1 cellular context compared by ENCODE assay signal in genomic region chr1:32817159-32817814, GRCh38.
TF ChIP-seq lines count a peak whose summit lies in the region.

TSS of gene S100PBP (plus strand) at chr1:32817653. CDS start at chr1:32826100, 8,447 bp downstream.
TSS of gene YARS1 (minus strand) at chr1:32817358. CDS start at chr1:32817244, 114 bp downstream.

TF ChIP-seq in HepG2, 621 proteins besides CTCF, POLR2A, EP300 and RAD21 (continued from another document and continues in another):
- TF ChIP-seq, protein P1, sequence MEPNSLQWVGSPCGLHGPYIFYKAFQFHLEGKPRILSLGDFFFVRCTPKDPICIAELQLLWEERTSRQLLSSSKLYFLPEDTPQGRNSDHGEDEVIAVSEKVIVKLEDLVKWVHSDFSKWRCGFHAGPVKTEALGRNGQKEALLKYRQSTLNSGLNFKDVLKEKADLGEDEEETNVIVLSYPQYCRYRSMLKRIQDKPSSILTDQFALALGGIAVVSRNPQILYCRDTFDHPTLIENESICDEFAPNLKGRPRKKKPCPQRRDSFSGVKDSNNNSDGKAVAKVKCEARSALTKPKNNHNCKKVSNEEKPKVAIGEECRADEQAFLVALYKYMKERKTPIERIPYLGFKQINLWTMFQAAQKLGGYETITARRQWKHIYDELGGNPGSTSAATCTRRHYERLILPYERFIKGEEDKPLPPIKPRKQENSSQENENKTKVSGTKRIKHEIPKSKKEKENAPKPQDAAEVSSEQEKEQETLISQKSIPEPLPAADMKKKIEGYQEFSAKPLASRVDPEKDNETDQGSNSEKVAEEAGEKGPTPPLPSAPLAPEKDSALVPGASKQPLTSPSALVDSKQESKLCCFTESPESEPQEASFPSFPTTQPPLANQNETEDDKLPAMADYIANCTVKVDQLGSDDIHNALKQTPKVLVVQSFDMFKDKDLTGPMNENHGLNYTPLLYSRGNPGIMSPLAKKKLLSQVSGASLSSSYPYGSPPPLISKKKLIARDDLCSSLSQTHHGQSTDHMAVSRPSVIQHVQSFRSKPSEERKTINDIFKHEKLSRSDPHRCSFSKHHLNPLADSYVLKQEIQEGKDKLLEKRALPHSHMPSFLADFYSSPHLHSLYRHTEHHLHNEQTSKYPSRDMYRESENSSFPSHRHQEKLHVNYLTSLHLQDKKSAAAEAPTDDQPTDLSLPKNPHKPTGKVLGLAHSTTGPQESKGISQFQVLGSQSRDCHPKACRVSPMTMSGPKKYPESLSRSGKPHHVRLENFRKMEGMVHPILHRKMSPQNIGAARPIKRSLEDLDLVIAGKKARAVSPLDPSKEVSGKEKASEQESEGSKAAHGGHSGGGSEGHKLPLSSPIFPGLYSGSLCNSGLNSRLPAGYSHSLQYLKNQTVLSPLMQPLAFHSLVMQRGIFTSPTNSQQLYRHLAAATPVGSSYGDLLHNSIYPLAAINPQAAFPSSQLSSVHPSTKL (CRISPR knock-in tag; IDR thresholded peaks at IDR 0.05), result peak; percentile 84
- TF ChIP-seq ZSCAN20 (CRISPR knock-in tag; IDR thresholded peaks at IDR 0.05; ENCODE audit: borderline replicate concordance) (no peak), SCMH1 (CRISPR knock-in tag; IDR thresholded peaks at IDR 0.05; ENCODE audit: borderline replicate concordance) (no peak), ZNF101 (CRISPR knock-in tag; IDR thresholded peaks at IDR 0.05; ENCODE audit: borderline replicate concordance, low read depth) (peak; percentile 57; the same call in 1 of the 2 replicates), ZNF280D (CRISPR knock-in tag; IDR thresholded peaks at IDR 0.05) (peak; percentile 66; the same call in 1 of the 2 replicates), HMGXB3 (CRISPR knock-in tag; IDR thresholded peaks at IDR 0.05; ENCODE audit: borderline replicate concordance) (peak; percentile 92; the same call in 1 of the 2 replicates), NFYB (CRISPR knock-in tag; IDR thresholded peaks at IDR 0.05) (peak; percentile 58), HMG20A (CRISPR knock-in tag; IDR thresholded peaks at IDR 0.05; ENCODE audit: borderline replicate concordance) (no peak), ZNF382 (CRISPR knock-in tag; IDR thresholded peaks at IDR 0.05; ENCODE audit: borderline replicate concordance) (no peak), HOXA3 (CRISPR knock-in tag; IDR thresholded peaks at IDR 0.05) (peak; percentile 87), ZNF10 (CRISPR knock-in tag; IDR thresholded peaks at IDR 0.05; ENCODE audit: borderline replicate concordance, low read depth) (no peak), SP2 (CRISPR knock-in tag; IDR thresholded peaks at IDR 0.05) (peak; percentile 62; the same call in 1 of the 2 replicates), FOXK1 (CRISPR knock-in tag; IDR thresholded peaks at IDR 0.05; ENCODE audit: borderline replicate concordance, low read depth) (peak; percentile 91), CEBPB (IDR thresholded peaks at IDR 0.05; ENCODE audit: borderline replicate concordance, low read depth, low read length) (peak; percentile 97), ZNF761 (CRISPR knock-in tag; conservative IDR thresholded peaks at IDR 0.05) (peak; percentile 83), TEF (CRISPR knock-in tag; IDR thresholded peaks at IDR 0.05) (peak; percentile 54; the same call in 1 of the 2 replicates), ZBTB20 (CRISPR knock-in tag; IDR thresholded peaks at IDR 0.05; ENCODE audit: borderline replicate concordance, low read depth) (peak; percentile 84), ZNF253 (CRISPR knock-in tag; IDR thresholded peaks at IDR 0.05; ENCODE audit: borderline replicate concordance) (0 out of 2 replicates have a peak, but pooled peaks have one; percentile 45)
- TF ChIP-seq, protein P2, sequence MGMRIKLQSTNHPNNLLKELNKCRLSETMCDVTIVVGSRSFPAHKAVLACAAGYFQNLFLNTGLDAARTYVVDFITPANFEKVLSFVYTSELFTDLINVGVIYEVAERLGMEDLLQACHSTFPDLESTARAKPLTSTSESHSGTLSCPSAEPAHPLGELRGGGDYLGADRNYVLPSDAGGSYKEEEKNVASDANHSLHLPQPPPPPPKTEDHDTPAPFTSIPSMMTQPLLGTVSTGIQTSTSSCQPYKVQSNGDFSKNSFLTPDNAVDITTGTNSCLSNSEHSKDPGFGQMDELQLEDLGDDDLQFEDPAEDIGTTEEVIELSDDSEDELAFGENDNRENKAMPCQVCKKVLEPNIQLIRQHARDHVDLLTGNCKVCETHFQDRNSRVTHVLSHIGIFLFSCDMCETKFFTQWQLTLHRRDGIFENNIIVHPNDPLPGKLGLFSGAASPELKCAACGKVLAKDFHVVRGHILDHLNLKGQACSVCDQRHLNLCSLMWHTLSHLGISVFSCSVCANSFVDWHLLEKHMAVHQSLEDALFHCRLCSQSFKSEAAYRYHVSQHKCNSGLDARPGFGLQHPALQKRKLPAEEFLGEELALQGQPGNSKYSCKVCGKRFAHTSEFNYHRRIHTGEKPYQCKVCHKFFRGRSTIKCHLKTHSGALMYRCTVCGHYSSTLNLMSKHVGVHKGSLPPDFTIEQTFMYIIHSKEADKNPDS (CRISPR knock-in tag; IDR thresholded peaks at IDR 0.05), result no peak
- TF ChIP-seq, protein P3, sequence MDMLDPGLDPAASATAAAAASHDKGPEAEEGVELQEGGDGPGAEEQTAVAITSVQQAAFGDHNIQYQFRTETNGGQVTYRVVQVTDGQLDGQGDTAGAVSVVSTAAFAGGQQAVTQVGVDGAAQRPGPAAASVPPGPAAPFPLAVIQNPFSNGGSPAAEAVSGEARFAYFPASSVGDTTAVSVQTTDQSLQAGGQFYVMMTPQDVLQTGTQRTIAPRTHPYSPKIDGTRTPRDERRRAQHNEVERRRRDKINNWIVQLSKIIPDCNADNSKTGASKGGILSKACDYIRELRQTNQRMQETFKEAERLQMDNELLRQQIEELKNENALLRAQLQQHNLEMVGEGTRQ (IDR thresholded peaks at IDR 0.05; ENCODE audit: low read depth, low read length), result no peak
- TF ChIP-seq, protein P3 (CRISPR knock-in tag; IDR thresholded peaks at IDR 0.05; ENCODE audit: borderline replicate concordance), result no peak
- TF ChIP-seq, protein P4, sequence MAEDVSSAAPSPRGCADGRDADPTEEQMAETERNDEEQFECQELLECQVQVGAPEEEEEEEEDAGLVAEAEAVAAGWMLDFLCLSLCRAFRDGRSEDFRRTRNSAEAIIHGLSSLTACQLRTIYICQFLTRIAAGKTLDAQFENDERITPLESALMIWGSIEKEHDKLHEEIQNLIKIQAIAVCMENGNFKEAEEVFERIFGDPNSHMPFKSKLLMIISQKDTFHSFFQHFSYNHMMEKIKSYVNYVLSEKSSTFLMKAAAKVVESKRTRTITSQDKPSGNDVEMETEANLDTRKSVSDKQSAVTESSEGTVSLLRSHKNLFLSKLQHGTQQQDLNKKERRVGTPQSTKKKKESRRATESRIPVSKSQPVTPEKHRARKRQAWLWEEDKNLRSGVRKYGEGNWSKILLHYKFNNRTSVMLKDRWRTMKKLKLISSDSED (CRISPR knock-in tag; IDR thresholded peaks at IDR 0.05), result no peak
- TF ChIP-seq, protein P5, sequence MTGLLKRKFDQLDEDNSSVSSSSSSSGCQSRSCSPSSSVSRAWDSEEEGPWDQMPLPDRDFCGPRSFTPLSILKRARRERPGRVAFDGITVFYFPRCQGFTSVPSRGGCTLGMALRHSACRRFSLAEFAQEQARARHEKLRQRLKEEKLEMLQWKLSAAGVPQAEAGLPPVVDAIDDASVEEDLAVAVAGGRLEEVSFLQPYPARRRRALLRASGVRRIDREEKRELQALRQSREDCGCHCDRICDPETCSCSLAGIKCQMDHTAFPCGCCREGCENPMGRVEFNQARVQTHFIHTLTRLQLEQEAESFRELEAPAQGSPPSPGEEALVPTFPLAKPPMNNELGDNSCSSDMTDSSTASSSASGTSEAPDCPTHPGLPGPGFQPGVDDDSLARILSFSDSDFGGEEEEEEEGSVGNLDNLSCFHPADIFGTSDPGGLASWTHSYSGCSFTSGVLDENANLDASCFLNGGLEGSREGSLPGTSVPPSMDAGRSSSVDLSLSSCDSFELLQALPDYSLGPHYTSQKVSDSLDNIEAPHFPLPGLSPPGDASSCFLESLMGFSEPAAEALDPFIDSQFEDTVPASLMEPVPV (CRISPR knock-in tag; IDR thresholded peaks at IDR 0.05), result peak; percentile 83; the same call in 1 of the 2 replicates
- TF ChIP-seq, protein P6, sequence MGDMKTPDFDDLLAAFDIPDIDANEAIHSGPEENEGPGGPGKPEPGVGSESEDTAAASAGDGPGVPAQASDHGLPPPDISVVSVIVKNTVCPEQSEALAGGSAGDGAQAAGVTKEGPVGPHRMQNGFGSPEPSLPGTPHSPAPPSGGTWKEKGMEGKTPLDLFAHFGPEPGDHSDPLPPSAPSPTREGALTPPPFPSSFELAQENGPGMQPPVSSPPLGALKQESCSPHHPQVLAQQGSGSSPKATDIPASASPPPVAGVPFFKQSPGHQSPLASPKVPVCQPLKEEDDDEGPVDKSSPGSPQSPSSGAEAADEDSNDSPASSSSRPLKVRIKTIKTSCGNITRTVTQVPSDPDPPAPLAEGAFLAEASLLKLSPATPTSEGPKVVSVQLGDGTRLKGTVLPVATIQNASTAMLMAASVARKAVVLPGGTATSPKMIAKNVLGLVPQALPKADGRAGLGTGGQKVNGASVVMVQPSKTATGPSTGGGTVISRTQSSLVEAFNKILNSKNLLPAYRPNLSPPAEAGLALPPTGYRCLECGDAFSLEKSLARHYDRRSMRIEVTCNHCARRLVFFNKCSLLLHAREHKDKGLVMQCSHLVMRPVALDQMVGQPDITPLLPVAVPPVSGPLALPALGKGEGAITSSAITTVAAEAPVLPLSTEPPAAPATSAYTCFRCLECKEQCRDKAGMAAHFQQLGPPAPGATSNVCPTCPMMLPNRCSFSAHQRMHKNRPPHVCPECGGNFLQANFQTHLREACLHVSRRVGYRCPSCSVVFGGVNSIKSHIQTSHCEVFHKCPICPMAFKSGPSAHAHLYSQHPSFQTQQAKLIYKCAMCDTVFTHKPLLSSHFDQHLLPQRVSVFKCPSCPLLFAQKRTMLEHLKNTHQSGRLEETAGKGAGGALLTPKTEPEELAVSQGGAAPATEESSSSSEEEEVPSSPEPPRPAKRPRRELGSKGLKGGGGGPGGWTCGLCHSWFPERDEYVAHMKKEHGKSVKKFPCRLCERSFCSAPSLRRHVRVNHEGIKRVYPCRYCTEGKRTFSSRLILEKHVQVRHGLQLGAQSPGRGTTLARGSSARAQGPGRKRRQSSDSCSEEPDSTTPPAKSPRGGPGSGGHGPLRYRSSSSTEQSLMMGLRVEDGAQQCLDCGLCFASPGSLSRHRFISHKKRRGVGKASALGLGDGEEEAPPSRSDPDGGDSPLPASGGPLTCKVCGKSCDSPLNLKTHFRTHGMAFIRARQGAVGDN (CRISPR knock-in tag; IDR thresholded peaks at IDR 0.05), result peak; percentile 87
